ENCODE assay signal across 31 cellular contexts in the genomic region with DNA sequence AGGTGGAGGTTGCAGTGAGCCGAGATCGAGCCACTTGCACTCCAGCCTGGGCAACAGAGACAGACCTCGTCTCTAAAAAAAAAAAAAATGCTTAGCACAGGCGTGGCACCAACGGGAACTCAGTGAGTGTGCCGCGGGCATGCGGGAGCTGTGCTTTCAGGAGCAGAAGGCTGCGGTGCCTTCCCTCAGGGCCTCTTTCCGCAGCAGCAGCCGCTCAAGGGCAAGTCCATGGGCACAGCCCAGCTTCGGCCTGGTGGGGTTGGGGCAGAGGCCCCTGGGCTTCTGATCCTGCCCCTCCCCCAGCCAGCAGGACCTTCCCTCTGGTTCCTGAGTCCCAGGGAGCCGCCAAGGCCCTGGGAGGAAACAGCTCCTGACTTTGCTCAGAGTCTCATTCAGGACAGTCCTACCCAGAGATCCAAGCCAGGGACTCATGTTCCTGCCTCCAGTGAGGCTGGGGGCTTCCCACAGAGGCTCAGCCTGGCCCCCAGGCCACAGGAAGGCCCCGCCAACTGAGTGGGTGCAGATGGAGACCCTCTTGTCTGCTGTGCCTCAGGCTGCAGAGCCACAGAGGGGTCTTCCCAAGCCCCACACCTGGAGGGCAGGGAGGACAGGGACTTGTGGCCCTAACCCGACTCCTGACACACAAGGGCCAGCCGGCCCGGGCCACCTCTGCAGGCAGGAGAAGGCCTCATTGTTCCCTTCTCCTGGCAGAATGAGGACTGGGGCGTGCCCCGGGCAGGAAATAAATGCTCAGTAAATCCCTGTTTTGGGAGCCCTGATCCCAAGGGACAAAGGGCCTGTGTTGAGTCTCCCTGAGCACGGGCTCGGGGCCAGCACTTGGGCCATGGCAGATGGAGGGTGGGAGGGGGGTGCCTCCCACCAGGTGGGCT. TPM values are rescaled to one million over a fixed set of nuclear protein-coding genes. Genes with fewer than 3 reads are reported as not detected.
"Had no signal": no experiment of that assay in that cellular context is flagged by ENCODE, and none has a peak within 500 bp of the region (broad histone marks: within the 10 kb centered on the region; RNA-seq: fewer than 3 reads in every experiment).

No MANE protein-coding gene starts in this region.

- H3K4me3 Mint-ChIP-seq: activated CD4-positive, alpha-beta T cell treated with anti-CD3 and anti-CD28 coated beads, Interleukin-2, amount 10 ng/mL, durations not matched to agents 7 days and 5 days; activated CD8-positive, alpha-beta memory T cell treated with anti-CD3 and anti-CD28 coated beads, Interleukin-2, amount 10 ng/mL, durations not matched to agents 7 days and 5 days; activated CD8-positive, alpha-beta T cell treated with anti-CD3 and anti-CD28 coated beads for 36 hours; activated naive CD8-positive, alpha-beta T cell; naive B cell; neural crest cell; stimulated activated naive CD8-positive, alpha-beta T cell treated with anti-CD3 and anti-CD28 coated beads, Interleukin-15, amount 100 ng/mL, for 72 hours; T-cell; T-helper 2 cell treated with Interferon-gamma antibody and Interleukin-4, amounts not matched to agents 5 μg/mL and 100 μg/mL, for 36 hours; type B pancreatic cell had no signal

- H3K9me3 Mint-ChIP-seq: activated CD4-positive, alpha-beta T cell treated with anti-CD3 and anti-CD28 coated beads, Interleukin-2, amount 10 ng/mL, durations not matched to agents 7 days and 5 days; activated CD8-positive, alpha-beta T cell treated with anti-CD3 and anti-CD28 coated beads for 36 hours; naive B cell; neural crest cell; stimulated activated naive CD8-positive, alpha-beta T cell treated with anti-CD3 and anti-CD28 coated beads, Interleukin-15, amount 100 ng/mL, for 72 hours; T-cell; T-helper 2 cell treated with Interferon-gamma antibody and Interleukin-4, amounts not matched to agents 5 μg/mL and 100 μg/mL, for 36 hours; type B pancreatic cell had no signal

- H3K36me3 ChIP-seq: adrenal gland, ascending aorta, brain microvascular endothelial cell, esophagus squamous epithelium, gastroesophageal sphincter had no signal

- H3K4me3 ChIP-seq: adrenal gland, ascending aorta, esophagus squamous epithelium, gastroesophageal sphincter had no signal

- H3K27ac Mint-ChIP-seq: activated CD4-positive, alpha-beta T cell treated with anti-CD3 and anti-CD28 coated beads, Interleukin-2, amount 10 ng/mL, durations not matched to agents 7 days and 5 days; activated CD8-positive, alpha-beta memory T cell treated with anti-CD3 and anti-CD28 coated beads, Interleukin-2, amount 10 ng/mL, durations not matched to agents 7 days and 5 days; activated CD8-positive, alpha-beta T cell treated with anti-CD3 and anti-CD28 coated beads for 36 hours; activated naive CD8-positive, alpha-beta T cell; naive B cell; stimulated activated naive CD8-positive, alpha-beta T cell treated with anti-CD3 and anti-CD28 coated beads, Interleukin-15, amount 100 ng/mL, for 72 hours; T-cell; T-helper 2 cell treated with Interferon-gamma antibody and Interleukin-4, amounts not matched to agents 5 μg/mL and 100 μg/mL, for 36 hours; type B pancreatic cell had no signal

- H3K27ac ChIP-seq: adrenal gland, ascending aorta, brain microvascular endothelial cell, esophagus squamous epithelium, gastroesophageal sphincter, VCaP had no signal

- H3K4me1 Mint-ChIP-seq: activated CD4-positive, alpha-beta T cell treated with anti-CD3 and anti-CD28 coated beads, Interleukin-2, amount 10 ng/mL, durations not matched to agents 7 days and 5 days; naive B cell; neural crest cell; stimulated activated naive CD8-positive, alpha-beta T cell treated with anti-CD3 and anti-CD28 coated beads, Interleukin-15, amount 100 ng/mL, for 72 hours had no signal

- H3K4me1 ChIP-seq: adrenal gland, ascending aorta, gastroesophageal sphincter had no signal

- H3K36me3 Mint-ChIP-seq: activated CD8-positive, alpha-beta memory T cell treated with anti-CD3 and anti-CD28 coated beads, Interleukin-2, amount 10 ng/mL, durations not matched to agents 7 days and 5 days; activated naive CD8-positive, alpha-beta T cell; naive B cell; T-cell; type B pancreatic cell had no signal

- H3K9me3 ChIP-seq: adrenal gland, ascending aorta, esophagus squamous epithelium, gastroesophageal sphincter had no signal

- H3K27me3 ChIP-seq: ascending aorta, brain microvascular endothelial cell had no signal

- ATAC-seq: activated CD8-positive, alpha-beta memory T cell treated with anti-CD3 and anti-CD28 coated beads, Interleukin-2, amount 10 ng/mL, durations not matched to agents 7 days and 5 days; activated CD8-positive, alpha-beta T cell treated with anti-CD3 and anti-CD28 coated beads for 36 hours; gastroesophageal sphincter; left cardiac atrium; stimulated activated naive CD8-positive, alpha-beta T cell treated with anti-CD3 and anti-CD28 coated beads, Interleukin-15, amount 100 ng/mL, for 72 hours; T-cell had no signal

- DNase-seq: activated CD4-positive, alpha-beta T cell treated with anti-CD3 and anti-CD28 coated beads, Interleukin-2, amount 10 ng/mL, durations not matched to agents 7 days and 5 days; activated CD4-positive, CD25-positive, alpha-beta regulatory T cell treated with anti-CD3 and anti-CD28 coated beads, Interleukin-2, amount 50 U/mL, for 72 hours; activated CD8-positive, alpha-beta memory T cell treated with anti-CD3 and anti-CD28 coated beads, Interleukin-2, amount 10 ng/mL, durations not matched to agents 7 days and 5 days; activated CD8-positive, alpha-beta T cell treated with anti-CD3 and anti-CD28 coated beads for 36 hours; activated gamma-delta T cell treated with Interleukin-2 at 50 U/mL for 16 hours; activated T-cell treated with anti-CD3 and anti-CD28 coated beads for 4 hours; brain microvascular endothelial cell; central memory CD4-positive, alpha-beta T cell; effector memory CD4-positive, alpha-beta T cell; esophagus squamous epithelium; islet precursor cell; left cardiac atrium; mesendoderm; naive B cell; retina; stimulated activated CD4-positive, alpha-beta T cell treated with anti-CD3 and anti-CD28 coated beads, Interleukin-12 subunit alpha, Interleukin-12 subunit beta, amount 100 ng/mL, for 4 hours; stimulated activated naive CD8-positive, alpha-beta T cell treated with anti-CD3 and anti-CD28 coated beads, Interleukin-15, amount 100 ng/mL, for 72 hours; T-cell had no signal

RNA-seq across cellular contexts. Expression of a gene that starts 3.3 kb away (rescaled TPM):
- total RNA-seq: ascending aorta, endothelial cell of umbilical vein, neural crest cell, progenitor cell of endocrine pancreas had no signal

RNA-seq across cellular contexts. Expression of a gene that starts 9.8 kb away (rescaled TPM):
- total RNA-seq: ascending aorta, endothelial cell of umbilical vein, gastroesophageal sphincter, left cardiac atrium, neural crest cell, progenitor cell of endocrine pancreas had no signal

RNA-seq across cellular contexts. Expression of a gene that starts 28.6 kb away (rescaled TPM):
- total RNA-seq: activated CD4-positive, alpha-beta T cell treated with anti-CD3 and anti-CD28 coated beads, Interleukin-2, amount 10 ng/mL, durations not matched to agents 7 days and 5 days; activated CD8-positive, alpha-beta memory T cell treated with anti-CD3 and anti-CD28 coated beads, Interleukin-2, amount 10 ng/mL, durations not matched to agents 7 days and 5 days; activated CD8-positive, alpha-beta T cell treated with anti-CD3 and anti-CD28 coated beads for 36 hours; adrenal gland; ascending aorta; dermis microvascular lymphatic vessel endothelial cell; endothelial cell of umbilical vein; esophagus squamous epithelium; gastroesophageal sphincter; left cardiac atrium; liver; neural crest cell; omental fat pad; progenitor cell of endocrine pancreas; T-cell had no signal
- polyA plus RNA-seq: adrenal gland, endothelial cell of umbilical vein, liver had no signal

RNA-seq across cellular contexts. Expression of a gene that starts 31.1 kb away (rescaled TPM):
- total RNA-seq: activated CD4-positive, alpha-beta T cell treated with anti-CD3 and anti-CD28 coated beads, Interleukin-2, amount 10 ng/mL, durations not matched to agents 7 days and 5 days; activated CD8-positive, alpha-beta memory T cell treated with anti-CD3 and anti-CD28 coated beads, Interleukin-2, amount 10 ng/mL, durations not matched to agents 7 days and 5 days; activated CD8-positive, alpha-beta T cell treated with anti-CD3 and anti-CD28 coated beads for 36 hours; ascending aorta; dermis microvascular lymphatic vessel endothelial cell; endothelial cell of umbilical vein; left cardiac atrium; neural crest cell; omental fat pad had no signal
- polyA plus RNA-seq: endothelial cell of umbilical vein had no signal

RNA-seq across cellular contexts. Expression of a gene that starts 39.5 kb away (rescaled TPM):
- total RNA-seq: activated CD4-positive, alpha-beta T cell treated with anti-CD3 and anti-CD28 coated beads, Interleukin-2, amount 10 ng/mL, durations not matched to agents 7 days and 5 days; activated CD8-positive, alpha-beta memory T cell treated with anti-CD3 and anti-CD28 coated beads, Interleukin-2, amount 10 ng/mL, durations not matched to agents 7 days and 5 days; adrenal gland; dermis microvascular lymphatic vessel endothelial cell; endothelial cell of umbilical vein; esophagus squamous epithelium; gastroesophageal sphincter; left cardiac atrium; liver; omental fat pad; T-cell had no signal
- polyA plus RNA-seq: adrenal gland, endothelial cell of umbilical vein, liver had no signal
